14 cellular contexts compared by ENCODE assay signal in genomic region chr2:47089083-47089464, GRCh38.
DNase-seq lines count a peak whose midpoint lies in the region; ATAC-seq and TF ChIP-seq lines count a peak whose summit lies in the region.
"Had no signal": no experiment of that assay in that cellular context is flagged by ENCODE, and none has a peak within 500 bp of the region (broad histone marks: within the 10 kb centered on the region; RNA-seq: fewer than 3 reads in every experiment).

No MANE protein-coding gene starts in this region.

- peak; percentile 59 for DNase-seq in astrocyte of the spinal cord (ENCODE audit: low read depth, low spot score)
- no peak for DNase-seq in left ventricle myocardium superior
- DNase-seq in spleen = peak; percentile 32
- DNase-seq in NCI-H748 (lab: John Stamatoyannopoulos, UW; ENCODE audit: unreplicated experiment) = no peak
- DNase-seq in activated T-helper 2 cell treated with anti-CD3 and anti-CD28 coated beads, Interferon-gamma antibody, Interleukin-2, Interleukin-4, amounts not matched to agents 10 μg/mL and 5 μg/mL and 100 μg/mL, durations not matched to agents 14 hours and 24 hours and 36 hours (ENCODE audit: low spot score) = no peak
- DNase-seq in NCI-H2081 treated with DMSO at 0.1 percent for 48 hours (lab: John Stamatoyannopoulos, UW) = no peak
- DNase-seq: activated T-cell treated with anti-CD3 and anti-CD28 coated beads, Interleukin-2, amount 50 U/mL, for 72 hours; cerebellar nuclear complex; DND-41; H9; NCI-H1105; stimulated activated naive CD4-positive, alpha-beta T cell treated with Interleukin-2 at 50 U/mL for 16 hours had no signal

- TF ChIP-seq CTCF in astrocyte of the spinal cord (IDR thresholded peaks at IDR 0.05; ENCODE audit: low read depth, low read length) = no peak
- no peak for TF ChIP-seq CTCF in spleen (IDR thresholded peaks at IDR 0.05 in 8 of 11, conservative IDR thresholded peaks at IDR 0.05 in 3 of 11)

- H3K27ac Mint-ChIP-seq in activated T-helper 2 cell treated with anti-CD3 and anti-CD28 coated beads, Interferon-gamma antibody, Interleukin-2, Interleukin-4, amounts not matched to agents 10 μg/mL and 5 μg/mL and 100 μg/mL, durations not matched to agents 14 hours and 24 hours and 36 hours = no peak overlapping the region
- H3K27ac Mint-ChIP-seq: activated T-cell treated with anti-CD3 and anti-CD28 coated beads, Interleukin-2, amount 50 U/mL, for 72 hours; H9 had no signal

- 54 to 75% (median 67%) methylated on average over 6 of the region's 6 CpGs for WGBS in spleen, 5 donors

- H3K9me3 ChIP-seq in HUES48 (ENCODE audit: control insufficient read depth, insufficient read depth, low read length) = no peaks in the 10 kb centered on the region
- no peaks in the 10 kb centered on the region for H3K9me3 ChIP-seq in spleen

- ATAC-seq in left ventricle myocardium superior = peak; percentile 10
- no peak for ATAC-seq in GM19463 (IDR thresholded peaks at IDR 0.05; ENCODE audit: unreplicated experiment)
- ATAC-seq: activated T-cell treated with anti-CD3 and anti-CD28 coated beads, Interleukin-2, amount 50 U/mL, for 72 hours had no signal

- H3K4me3 ChIP-seq in HUES48 (ENCODE audit: low read depth, low read length) (no peak overlapping the region), astrocyte of the spinal cord (ENCODE audit: low read depth, low read length) (no peak overlapping the region), spleen (no peak overlapping the region)

- H3K36me3 ChIP-seq in HUES48 (ENCODE audit: control insufficient read depth, insufficient read depth, low read length) (no peaks in the 10 kb centered on the region), spleen (no peaks in the 10 kb centered on the region)

- TF ChIP-seq POLR2A in spleen (IDR thresholded peaks at IDR 0.05) = no peak

- H3K9ac ChIP-seq in HUES48 (ENCODE audit: low read depth, low read length) = no peak overlapping the region

- no peaks in the 10 kb centered on the region for H3K4me1 Mint-ChIP-seq in activated T-helper 2 cell treated with anti-CD3 and anti-CD28 coated beads, Interferon-gamma antibody, Interleukin-2, Interleukin-4, amounts not matched to agents 10 μg/mL and 5 μg/mL and 100 μg/mL, durations not matched to agents 14 hours and 24 hours and 36 hours (ENCODE audit: low read depth)

- peak overlapping the region; percentile 34 for H3K27ac ChIP-seq in HUES48 (ENCODE audit: low read depth, low read length)
- peak overlapping the region in 7 of 8 donors; percentile 11 to 78 (median 68) for H3K27ac ChIP-seq in spleen

- no peaks in the 10 kb centered on the region for H3K36me3 Mint-ChIP-seq in activated T-helper 2 cell treated with anti-CD3 and anti-CD28 coated beads, Interferon-gamma antibody, Interleukin-2, Interleukin-4, amounts not matched to agents 10 μg/mL and 5 μg/mL and 100 μg/mL, durations not matched to agents 14 hours and 24 hours and 36 hours (ENCODE audit: low read depth)

- H3K9me3 Mint-ChIP-seq in activated T-helper 2 cell treated with anti-CD3 and anti-CD28 coated beads, Interferon-gamma antibody, Interleukin-2, Interleukin-4, amounts not matched to agents 10 μg/mL and 5 μg/mL and 100 μg/mL, durations not matched to agents 14 hours and 24 hours and 36 hours = no peaks in the 10 kb centered on the region
- H3K9me3 Mint-ChIP-seq: activated T-cell treated with anti-CD3 and anti-CD28 coated beads, Interleukin-2, amount 50 U/mL, for 72 hours; H9 had no signal

- in situ Hi-C loops in astrocyte of the spinal cord (cut with HindIII; ENCODE audit: low sequenced_read_pairs) = no loop called here

- H3K27me3 Mint-ChIP-seq in activated T-helper 2 cell treated with anti-CD3 and anti-CD28 coated beads, Interferon-gamma antibody, Interleukin-2, Interleukin-4, amounts not matched to agents 10 μg/mL and 5 μg/mL and 100 μg/mL, durations not matched to agents 14 hours and 24 hours and 36 hours (ENCODE audit: low read depth) = peaks cover 3% of the 10 kb centered on the region

- H3K4me3 Mint-ChIP-seq in activated T-helper 2 cell treated with anti-CD3 and anti-CD28 coated beads, Interferon-gamma antibody, Interleukin-2, Interleukin-4, amounts not matched to agents 10 μg/mL and 5 μg/mL and 100 μg/mL, durations not matched to agents 14 hours and 24 hours and 36 hours (ENCODE audit: low read depth) = no peak overlapping the region
- H3K4me3 Mint-ChIP-seq: activated T-cell treated with anti-CD3 and anti-CD28 coated beads, Interleukin-2, amount 50 U/mL, for 72 hours; H9 had no signal

- intact Hi-C loops in left ventricle myocardium superior (cut with micrococcal nuclease) = no loop called here
- intact Hi-C loops in spleen (cut with DNase I; ENCODE audit: low total_unique reads) = no loop called here
- intact Hi-C loops in activated T-helper 2 cell treated with anti-CD3 and anti-CD28 coated beads, Interferon-gamma antibody, Interleukin-2, Interleukin-4, amounts not matched to agents 10 μg/mL and 5 μg/mL and 100 μg/mL, durations not matched to agents 14 hours and 24 hours and 36 hours (cut with micrococcal nuclease) = no loop called here

- H3K27me3 ChIP-seq in HUES48 (ENCODE audit: control insufficient read depth, insufficient read depth, low read length) = peaks cover 6% of the 10 kb centered on the region; the same call in 1 of the 2 replicates
- H3K27me3 ChIP-seq in spleen (replicated peaks in 1 of 7) = no peaks in the 10 kb centered on the region

- H3K4me1 ChIP-seq in HUES48 (ENCODE audit: control insufficient read depth, insufficient read depth, low read length) (no peaks in the 10 kb centered on the region), spleen (peaks cover 16 to 71% (median 57%) of the 10 kb centered on the region in 6 donors)

Comparison
In these comparisons a context has a peak if more than half of its experiments do, and no peak if none do; other contexts are left out.
1. DNase-seq: peak in astrocyte of the spinal cord (single experiment) and spleen (single experiment); none in left ventricle myocardium superior (single experiment), NCI-H748 (single experiment), activated T-helper 2 cell treated with anti-CD3 and anti-CD28 coated beads, Interferon-gamma antibody, Interleukin-2, Interleukin-4, amounts not matched to agents 10 μg/mL and 5 μg/mL and 100 μg/mL, durations not matched to agents 14 hours and 24 hours and 36 hours (single experiment) and NCI-H2081 treated with DMSO at 0.1 percent for 48 hours (single experiment).